ENCODE assay signal across 1 cellular context in genomic region chr6:169489642-169490408, GRCh38.
TF ChIP-seq lines count a peak whose summit lies in the region.

No MANE protein-coding gene starts in this region.

TF ChIP-seq in H1, 55 proteins besides CTCF, POLR2A, EP300 and RAD21 (continued from another document):
- TF ChIP-seq USF2 (IDR thresholded peaks at IDR 0.05; ENCODE audit: low read length) (no peak), SIRT6 (IDR thresholded peaks at IDR 0.05; ENCODE audit: low read length) (no peak), FOSL1 (IDR thresholded peaks at IDR 0.05; ENCODE audit: insufficient read depth, low read depth, low read length) (no peak), CREB1 (IDR thresholded peaks at IDR 0.05) (no peak), RXRA (IDR thresholded peaks at IDR 0.05; ENCODE audit: insufficient read depth, low read depth, low read length) (no peak)
TF ChIP-seq in H1: peak in this region for 0.
